1 cellular context compared by ENCODE assay signal in genomic region chr4:65592089-65592488, GRCh38.
TF ChIP-seq lines count a peak whose summit lies in the region.

No MANE protein-coding gene starts in this region.

TF ChIP-seq in WTC11, 78 proteins besides CTCF, POLR2A, EP300 and RAD21 (continued from another document):
- no peak for TF ChIP-seq ZNF425 (CRISPR knock-in tag; conservative IDR thresholded peaks at IDR 0.05)
- TF ChIP-seq E2F1 (CRISPR knock-in tag; IDR thresholded peaks at IDR 0.05), result no peak
